23 cellular contexts compared by ENCODE assay signal in the genomic region with DNA sequence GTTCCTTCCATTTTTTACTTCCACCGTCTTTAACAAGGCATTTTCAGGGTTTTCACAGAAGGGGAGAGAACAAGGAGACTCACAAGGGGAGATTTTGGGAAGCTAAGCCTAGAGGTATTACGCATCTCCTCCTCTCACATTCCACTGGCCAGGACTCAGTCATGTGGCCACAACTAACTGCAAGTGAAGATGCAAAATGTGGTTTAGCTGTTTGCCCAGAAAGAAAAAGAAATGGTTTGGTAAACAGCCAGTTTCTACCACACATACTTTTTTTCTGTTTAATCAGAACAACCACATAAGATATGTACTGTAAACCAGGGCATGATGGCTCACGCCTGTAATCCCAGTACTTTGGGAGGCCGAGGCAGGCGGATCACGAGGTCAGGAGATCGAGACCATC. TPM values are rescaled to one million over a fixed set of nuclear protein-coding genes. Genes with fewer than 3 reads are reported as not detected.
A peak's percentile ranks its signal among the peaks of the same experiment; 100 is the strongest.
DNase-seq lines count a peak whose midpoint lies in the region; ATAC-seq, FAIRE-seq and TF ChIP-seq lines count a peak whose summit lies in the region.
"Had no signal": no experiment of that assay in that cellular context is flagged by ENCODE, and none has a peak within 500 bp of the region (broad histone marks: within the 10 kb centered on the region; RNA-seq: fewer than 3 reads in every experiment).

No MANE protein-coding gene starts in this region.

- no TSS peak for BruUV-seq in GM12878 (replicated peaks; lab: Mats Ljungman, UMichigan)

- no peaks in the 10 kb centered on the region for H3K9me3 ChIP-seq in GM12878 (replicated peaks; ENCODE audit: control insufficient read depth, insufficient read depth, low read length)
- H3K9me3 ChIP-seq: esophagus squamous epithelium, transverse colon had no signal

- H3K4me1 ChIP-seq in GM12878 (ENCODE audit: control insufficient read depth, insufficient read depth, low read length) = no peaks in the 10 kb centered on the region
- H3K4me1 ChIP-seq: esophagus squamous epithelium, transverse colon had no signal

- ATAC-seq in GM12878 = peak; percentile 15; the same call in 1 of the 3 replicates
- ATAC-seq in GM21619 (IDR thresholded peaks at IDR 0.05; ENCODE audit: unreplicated experiment) = no peak
- ATAC-seq: natural killer cell had no signal

- H2AFZ ChIP-seq in GM12878 (ENCODE audit: control insufficient read depth, low read depth, low read length) = no peak overlapping the region

- H3K27ac ChIP-seq in GM12878 (ENCODE audit: control insufficient read depth, insufficient read depth) = no peak overlapping the region
- H3K27ac ChIP-seq: esophagus squamous epithelium, transverse colon had no signal

- FAIRE-seq in HTR-8/SVneo (lab: Jason Lieb, UNC) (no peak), GM12878 (lab: Jason Lieb, UNC) (no peak)
- FAIRE-seq: keratinocyte had no signal

- no peak overlapping the region for H3K4me2 ChIP-seq in GM12878 (ENCODE audit: control insufficient read depth, insufficient read depth)

- CTCF ChIA-PET in GM12878 (lab: Yijun Ruan, JAX) = no interaction called here

- POLR2A ChIA-PET in GM12878 (lab: Charles Lee) = interaction anchor here (1.3 kb wide), 1 partner anchor 21 kb away, joined by 4 read pairs; no protein-coding TSS in a partner anchor

- TF ChIP-seq CTCF in GM12878 (IDR thresholded peaks at IDR 0.05 in 2 of 3, conservative IDR thresholded peaks at IDR 0.05 in 1 of 3; ENCODE audit: control insufficient read depth in 2 of 3, extremely low read depth in 1 of 3, insufficient read depth in 1 of 3, low read depth in 3 of 3, low read length in 3 of 3) = no peak

- in situ Hi-C loops in GM12878 (cut with MboI) = no loop called here

- TF ChIP-seq POLR2A in GM12878 (IDR thresholded peaks at IDR 0.05; ENCODE audit: low read depth, low read length) = no peak

- SMC1A ChIA-PET in GM12878 (lab: Charles Lee; ENCODE audit: uncharacterized antibody, unreplicated experiment) = no interaction called here

- intact Hi-C loops in GM12878 (cut with micrococcal nuclease; ENCODE audit: unreplicated experiment) = no loop called here

- RAD21 ChIA-PET in GM12878 (lab: Charles Lee; ENCODE audit: unreplicated experiment) = no interaction called here

- no peaks in the 10 kb centered on the region for H3K27me3 ChIP-seq in GM12878 (replicated peaks in 1 of 2; ENCODE audit: control insufficient read depth in 2 of 2, insufficient read depth in 2 of 2, low read length in 1 of 2)
- H3K27me3 ChIP-seq: esophagus squamous epithelium, transverse colon had no signal

- WGBS in GM12878 (ENCODE audit: insufficient coverage, insufficient replicate concordance, low lambda C conversion rate, missing lambda C conversion rate) = 83% methylated on average over 7 of the region's 7 CpGs

- no peaks in the 10 kb centered on the region for H3K36me3 ChIP-seq in GM12878 (ENCODE audit: control insufficient read depth in 2 of 2, insufficient read depth in 2 of 2, low read length in 1 of 2)

- TF ChIP-seq RAD21 in GM12878 (IDR thresholded peaks at IDR 0.05; ENCODE audit: insufficient read depth, low read depth, low read length) = no peak

- no peaks in the 10 kb centered on the region for H4K20me1 ChIP-seq in GM12878 (ENCODE audit: control insufficient read depth, insufficient read depth)

- DNase-seq in Daoy (ENCODE audit: low read depth) = peak; percentile 6
- peak; percentile 3 for DNase-seq in HTR-8/SVneo (ENCODE audit: insufficient read length, low spot score)
- DNase-seq in GM12878 (ENCODE audit: low read depth, low spot score) = no peak
- peak; percentile 13 for DNase-seq in kidney tubule cell (ENCODE audit: low spot score)
- DNase-seq in activated naive CD4-positive, alpha-beta T cell (lab: John Stamatoyannopoulos, UW) = no peak
- DNase-seq in GM19238 (ENCODE audit: insufficient read length, low spot score) = no peak
- DNase-seq in activated CD4-positive, alpha-beta T cell treated with anti-CD3 and anti-CD28 coated beads for 48 hours = no peak
- DNase-seq: activated CD4-positive, alpha-beta T cell treated with anti-CD3 and anti-CD28 coated beads, Interleukin-2, amount 10 ng/mL, durations not matched to agents 7 days and 5 days; activated CD8-positive, alpha-beta memory T cell treated with anti-CD3 and anti-CD28 coated beads, Interleukin-2, amount 50 U/mL, for 4 hours; effector CD4-positive, alpha-beta T cell; esophagus squamous epithelium; hippocampal formation; KBM-7; natural killer cell; NCI-H1092; NCI-H2081; NCI-H524; Right ventricle myocardium superior; stimulated activated CD4-positive, alpha-beta T cell treated with anti-CD3 and anti-CD28 coated beads, Interleukin-1b, Interleukin-23, amount 100 ng/mL, for 48 hours; stimulated activated naive CD4-positive, alpha-beta T cell treated with Interleukin-2 at 50 U/mL for 16 hours; transverse colon had no signal

- H3K9ac ChIP-seq in GM12878 (ENCODE audit: control insufficient read depth, insufficient read depth, low read length) = no peak overlapping the region

- no peaks in the 10 kb centered on the region for H3K79me2 ChIP-seq in GM12878 (ENCODE audit: control insufficient read depth, insufficient read depth, low read length)

- TF ChIP-seq EP300 in GM12878 (IDR thresholded peaks at IDR 0.05; ENCODE audit: borderline replicate concordance in 1 of 2, control insufficient read depth in 1 of 2, low read depth in 2 of 2, low read length in 2 of 2) = no peak

- no peak overlapping the region for H3K4me3 ChIP-seq in GM12878
- H3K4me3 ChIP-seq: esophagus squamous epithelium, transverse colon had no signal

TF ChIP-seq in GM12878, 131 proteins besides CTCF, POLR2A, EP300 and RAD21:
- no peak for TF ChIP-seq TAF1 (IDR thresholded peaks at IDR 0.05; ENCODE audit: borderline replicate concordance, low read depth, low read length)

RNA-seq across cellular contexts. Expression of a gene that starts 21.4 kb away (rescaled TPM):
- total RNA-seq in Daoy (2014; rRNA removed; shearing (Covaris generic)) = 52.1 and 65.4 TPM in 2 replicates
- total RNA-seq in GM12878 (2013; cell fraction: nucleolus; rRNA removed) = 445 and 466 TPM in 2 replicates
- total RNA-seq in GM12878 (2014; rRNA removed) (137 and 153 TPM in 2 replicates), GM12878 (2014; rRNA removed; fragmentation: Illumina TruSeq; extraction: Trizol) (152 and 160 TPM in 2 replicates), GM12878 (2021) (135 and 159 TPM in 2 replicates)
- 17.2 TPM for polyA plus RNA-seq in GM12878 (2011; ENCODE audit: low read depth)
- polyA plus RNA-seq in GM12878 (2011; rRNA removed) (102 and 137 TPM in 2 replicates), GM12878 (2014; fragmentation: Illumina TruSeq; extraction: Trizol) (66.3 and 77.4 TPM in 2 replicates), GM12878 (2014; fragmentation: Nextera tagmentation; extraction: Ambion mirVana) (10 to 100 TPM; 33.9 to 46.6 TPM), GM12878 (2014; rRNA removed) (83.7 and 92.8 TPM in 2 replicates), GM12878 (2016; fragmentation: Nextera tagmentation; extraction: Ambion mirVana) (100 to 1,000 TPM; 144 to 159 TPM)
- polyA plus RNA-seq in GM12878 (2011; cell fraction: cytosol; rRNA removed) = 58.9 and 59.9 TPM in 2 replicates
- polyA plus RNA-seq in GM12878 (2011; cell fraction: nucleus; rRNA removed) = 77.4 and 130 TPM in 2 replicates
- 31.1 and 37.7 TPM in 2 replicates for polyA plus RNA-seq in GM12878 (2012)
- 78.1 and 102 TPM in 2 replicates for polyA minus RNA-seq in GM12878 (2011; rRNA and poly(A)+ RNA removed)
- polyA minus RNA-seq in GM12878 (2011; cell fraction: cytosol; rRNA and poly(A)+ RNA removed) = 38.1 and 71.1 TPM in 2 replicates
- polyA minus RNA-seq in GM12878 (2011; cell fraction: nucleus; rRNA and poly(A)+ RNA removed) = 58.9 and 138 TPM in 2 replicates

Comparison
In these comparisons a context has a peak if more than half of its experiments do, and no peak if none do; other contexts are left out.
1. DNase-seq: peak in Daoy (single experiment), HTR-8/SVneo (single experiment) and kidney tubule cell (single experiment); none in GM12878 (single experiment), activated naive CD4-positive, alpha-beta T cell (0 of 4), GM19238 (single experiment) and activated CD4-positive, alpha-beta T cell treated with anti-CD3 and anti-CD28 coated beads for 48 hours (single experiment).